In the genomic region with DNA sequence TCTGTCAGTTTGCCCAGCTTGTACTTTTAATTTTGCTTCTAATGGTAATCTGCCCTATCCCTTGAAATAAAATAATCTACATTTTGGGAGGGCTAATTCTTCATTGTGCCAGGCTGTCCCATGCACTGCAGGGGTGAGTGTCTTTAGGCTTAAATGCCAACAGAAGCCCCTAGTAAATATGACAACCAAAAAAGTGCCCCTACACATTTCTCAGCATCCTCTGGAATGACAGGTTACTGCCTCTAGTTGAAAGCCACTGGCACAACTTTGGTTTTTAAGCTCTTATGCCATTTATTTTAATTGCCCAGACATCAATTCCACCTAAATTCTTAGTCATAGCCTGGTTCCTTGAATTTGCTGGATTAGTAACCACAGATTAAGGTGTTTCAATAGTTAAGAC, we compare ENCODE assay signal across 10 cellular contexts. TPM values are rescaled to one million over a fixed set of nuclear protein-coding genes. Genes with fewer than 3 reads are reported as not detected.
A peak's percentile ranks its signal among the peaks of the same experiment; 100 is the strongest.
DNase-seq lines count a peak whose midpoint lies in the region; ATAC-seq and TF ChIP-seq lines count a peak whose summit lies in the region.
"Had no signal": no experiment of that assay in that cellular context is flagged by ENCODE, and none has a peak within 500 bp of the region (broad histone marks: within the 10 kb centered on the region; RNA-seq: fewer than 3 reads in every experiment).

No MANE protein-coding gene starts in this region.

- no peak for DNase-seq in GM23248
- no peak for DNase-seq in brain microvascular endothelial cell
- DNase-seq in effector CD4-positive, alpha-beta T cell = no peak
- no peak for DNase-seq in tibial nerve (ENCODE audit: low spot score in 2 of 2)
- DNase-seq: hypothalamus had no signal

- H3K4me3 ChIP-seq in ACC112 (ENCODE audit: low read depth, low read length) = peak overlapping the region; percentile 96
- H3K4me3 ChIP-seq in GM23248 = peak overlapping the region; percentile 97
- H3K4me3 ChIP-seq in brain microvascular endothelial cell (ENCODE audit: low read depth, low read length) = peak overlapping the region; percentile 12
- peak overlapping the region; percentile 36 to 93 for H3K4me3 ChIP-seq in muscle layer of duodenum (ENCODE audit: low read depth in 1 of 2, low read length in 2 of 2)
- peak overlapping the region in 1 of 4 donors; percentile 14 for H3K4me3 ChIP-seq in tibial nerve

- no peak overlapping the region for H2AFZ ChIP-seq in ACC112 (ENCODE audit: low read length, unreplicated experiment)
- no peak overlapping the region for H2AFZ ChIP-seq in GM23248

- no peak for TF ChIP-seq POLR2A in tibial nerve (IDR thresholded peaks at IDR 0.05)

- H3K9me3 ChIP-seq in GM23248 (ENCODE audit: low read depth) = no peaks in the 10 kb centered on the region
- no peaks in the 10 kb centered on the region for H3K9me3 ChIP-seq in muscle layer of duodenum (ENCODE audit: control insufficient read depth in 1 of 2, low read length in 2 of 2)
- H3K9me3 ChIP-seq in tibial nerve = no peaks in the 10 kb centered on the region

- peak overlapping the region; percentile 99 for H3K4me2 ChIP-seq in GM23248 (ENCODE audit: unreplicated experiment)

- H3K27me3 ChIP-seq in ACC112 (ENCODE audit: insufficient read depth, low read length) (no peaks in the 10 kb centered on the region), GM23248 (replicated peaks; ENCODE audit: insufficient read depth) (no peaks in the 10 kb centered on the region), brain microvascular endothelial cell (replicated peaks) (no peaks in the 10 kb centered on the region), muscle layer of duodenum (ENCODE audit: low read depth, low read length) (no peaks in the 10 kb centered on the region), tibial nerve (no peaks in the 10 kb centered on the region)

- H3K9me2 ChIP-seq in GM23248 (ENCODE audit: insufficient read depth) = no peaks in the 10 kb centered on the region

- H3K9ac ChIP-seq in GM23248 = peak overlapping the region; percentile 96

- TF ChIP-seq EP300 in tibial nerve (IDR thresholded peaks at IDR 0.05) = no peak

- H3K27ac ChIP-seq in ACC112 (ENCODE audit: low read depth, low read length) = no peak overlapping the region
- H3K27ac ChIP-seq in GM23248 = no peak overlapping the region
- H3K27ac ChIP-seq in brain microvascular endothelial cell = no peak overlapping the region
- no peak overlapping the region for H3K27ac ChIP-seq in muscle layer of duodenum (ENCODE audit: low read length)
- no peak overlapping the region for H3K27ac ChIP-seq in tibial nerve
- H3K27ac ChIP-seq: RWPE1 had no signal

- H4K20me1 ChIP-seq in GM23248 (ENCODE audit: insufficient read depth) = peaks cover 6% of the 10 kb centered on the region; the same call in 1 of the 2 replicates

- H3F3A ChIP-seq in GM23248 (ENCODE audit: insufficient read depth) = peaks cover 25% of the 10 kb centered on the region

- H3K4me1 ChIP-seq in ACC112 (ENCODE audit: control insufficient read depth, insufficient read depth, low read length, unreplicated experiment) (peaks cover 32% of the 10 kb centered on the region), GM23248 (ENCODE audit: insufficient read depth) (peaks cover 35% of the 10 kb centered on the region), muscle layer of duodenum (ENCODE audit: control insufficient read depth in 1 of 2, insufficient read depth in 2 of 2, low read length in 2 of 2) (peaks cover 34 to 53% of the 10 kb centered on the region in 2 donors), tibial nerve (peaks cover 0 to 52% (median 41%) of the 10 kb centered on the region in 4 donors)

- in situ Hi-C loops in GM23248 (cut with MboI) = no loop called here
- in situ Hi-C loops in brain microvascular endothelial cell (cut with HindIII; ENCODE audit: low pct_ligation_motif_present, low sequenced_read_pairs) = no loop called here

- peaks cover 52% of the 10 kb centered on the region for H3K36me3 ChIP-seq in ACC112 (ENCODE audit: insufficient read depth, low read length)
- H3K36me3 ChIP-seq in GM23248 (ENCODE audit: low read depth) = peaks cover 25% of the 10 kb centered on the region
- H3K36me3 ChIP-seq in brain microvascular endothelial cell (replicated peaks) = peaks cover 26% of the 10 kb centered on the region
- H3K36me3 ChIP-seq in muscle layer of duodenum (ENCODE audit: control insufficient read depth in 1 of 2, insufficient read depth in 2 of 2, low read length in 2 of 2) = peaks cover 31 to 35% of the 10 kb centered on the region in 2 donors
- peaks cover 0 to 40% (median 9%) of the 10 kb centered on the region in 3 donors for H3K36me3 ChIP-seq in tibial nerve

- H3K79me2 ChIP-seq in ACC112 (ENCODE audit: control insufficient read depth, insufficient read depth, low read length, unreplicated experiment) (peaks cover 52% of the 10 kb centered on the region), GM23248 (ENCODE audit: insufficient read depth) (peaks cover 60% of the 10 kb centered on the region)

- TF ChIP-seq CTCF in brain microvascular endothelial cell (IDR thresholded peaks at IDR 0.05; ENCODE audit: low read depth, low read length, missing control alignments) (no peak), tibial nerve (IDR thresholded peaks at IDR 0.05) (no peak)

- ATAC-seq in GM19467 (IDR thresholded peaks at IDR 0.05; ENCODE audit: unreplicated experiment) (no peak), HG03108 (IDR thresholded peaks at IDR 0.05; ENCODE audit: unreplicated experiment) (no peak)

RNA-seq across cellular contexts. Expression of a gene that starts 3.4 kb away (rescaled TPM):
- total RNA-seq in GM23248 (2014; rRNA removed; shearing (Covaris generic)) = 9.5 and 20.2 TPM in 2 replicates
- polyA plus RNA-seq in GM23248 (2016; fragmentation: Nextera tagmentation; extraction: Ambion mirVana) = 7.5 and 8.7 TPM in 2 replicates
- total RNA-seq in tibial nerve = 10 to 100 TPM in 3 of 4 donors, 1 to 10 TPM in 1; 9.9 to 18.4 (median 14.8) TPM

RNA-seq across cellular contexts. Expression of a gene that starts 3.8 kb away (rescaled TPM):
- total RNA-seq in GM23248 (2014; rRNA removed; shearing (Covaris generic)) = 25.8 and 36.3 TPM in 2 replicates
- polyA plus RNA-seq in GM23248 (2016; fragmentation: Nextera tagmentation; extraction: Ambion mirVana) = 27.8 and 28.9 TPM in 2 replicates
- 10 to 100 TPM; 28.8 to 57.2 (median 40.9) TPM for total RNA-seq in tibial nerve

RNA-seq across cellular contexts. Expression of a gene that starts 44.7 kb away (rescaled TPM):
- 6.6 and 10.3 TPM in 2 replicates for total RNA-seq in GM23248 (2014; rRNA removed; shearing (Covaris generic))
- polyA plus RNA-seq in GM23248 (2016; fragmentation: Nextera tagmentation; extraction: Ambion mirVana) = 2.7 and 5.2 TPM in 2 replicates
- total RNA-seq in tibial nerve = 10 to 100 TPM in 2 of 4 donors, 1 to 10 TPM in 2; 8.7 to 12.6 (median 10.5) TPM
